In genomic region chr17:42999003-42999525, GRCh38 we compare ENCODE assay signal across 8 cellular contexts. TPM values are rescaled to one million over a fixed set of nuclear protein-coding genes. Genes with fewer than 3 reads are reported as not detected.
DNase-seq lines count a peak whose midpoint lies in the region; ATAC-seq, FAIRE-seq and TF ChIP-seq lines count a peak whose summit lies in the region.

No MANE protein-coding gene starts in this region.

- TF ChIP-seq CTCF in RWPE1 (conservative IDR thresholded peaks at IDR 0.05; ENCODE audit: low read depth) (no peak), esophagus muscularis mucosa (IDR thresholded peaks at IDR 0.05) (no peak), pancreas (IDR thresholded peaks at IDR 0.05) (no peak)

- no peaks in the 10 kb centered on the region for H3K9me3 ChIP-seq in CD8-positive, alpha-beta memory T cell (ENCODE audit: low read length)
- H3K9me3 ChIP-seq in esophagus muscularis mucosa (no peaks in the 10 kb centered on the region), pancreas (no peaks in the 10 kb centered on the region)

- H3K27ac Mint-ChIP-seq in CD8-positive, alpha-beta memory T cell, result peak overlapping the region; percentile 89 to 100 (median 99)

- intact Hi-C loops in esophagus muscularis mucosa (cut with DNase I), result no loop called here
- intact Hi-C loops in pancreas (cut with DNase I), result no loop called here

- peak overlapping the region; percentile 94 for H3K27ac ChIP-seq in CD8-positive, alpha-beta memory T cell (ENCODE audit: low read depth, low read length)
- peak overlapping the region; percentile 89 for H3K27ac ChIP-seq in RWPE1
- H3K27ac ChIP-seq in esophagus muscularis mucosa (replicated peaks in 1 of 4), result peak overlapping the region; percentile 87 to 94 (median 90)
- peak overlapping the region; percentile 86 to 91 (median 88) for H3K27ac ChIP-seq in pancreas

- peak overlapping the region; percentile 90 for H3K4me3 ChIP-seq in CD8-positive, alpha-beta memory T cell (ENCODE audit: low read length)
- H3K4me3 ChIP-seq in esophagus muscularis mucosa (peak overlapping the region; percentile 64 to 76 (median 75)), pancreas (peak overlapping the region; percentile 66 to 84 (median 78))

- no peak for TF ChIP-seq POLR2A in esophagus muscularis mucosa (IDR thresholded peaks at IDR 0.05; ENCODE audit: low read depth)

- ATAC-seq in pancreas (no peak), GM18907 (IDR thresholded peaks at IDR 0.05; ENCODE audit: unreplicated experiment) (no peak), HG02970 (IDR thresholded peaks at IDR 0.05; ENCODE audit: low FRiP score, unreplicated experiment) (no peak)

- H3K27me3 Mint-ChIP-seq in CD8-positive, alpha-beta memory T cell, result no peaks in the 10 kb centered on the region

- DNase-seq in CD8-positive, alpha-beta memory T cell, result no peak
- DNase-seq in RWPE1 (ENCODE audit: low spot score) (no peak), esophagus muscularis mucosa (ENCODE audit: extremely low spot score) (no peak), pancreas (peak in 1 of 6 donors; percentile 19), NCI-H2081 treated with DMSO at 0.1 percent for 48 hours (lab: John Stamatoyannopoulos, UW) (no peak), frontal cortex (ENCODE audit: low spot score in 2 of 2) (no peak)

- H3K9me3 Mint-ChIP-seq in CD8-positive, alpha-beta memory T cell, result no peaks in the 10 kb centered on the region

- peaks cover 18% of the 10 kb centered on the region for H3K36me3 ChIP-seq in CD8-positive, alpha-beta memory T cell (ENCODE audit: insufficient read depth, low read length)
- H3K36me3 ChIP-seq in esophagus muscularis mucosa, result peaks cover 35 to 58% (median 48%) of the 10 kb centered on the region in 4 donors
- peaks cover 0 to 35% (median 20%) of the 10 kb centered on the region in 3 donors for H3K36me3 ChIP-seq in pancreas

- H3K4me3 Mint-ChIP-seq in CD8-positive, alpha-beta memory T cell, result peak overlapping the region; percentile 79 to 97 (median 96)

- 17% methylated on average over 10 of the region's 10 CpGs for WGBS in esophagus muscularis mucosa
- WGBS in pancreas, 2 donors, result 5 to 10% methylated on average over 10 of the region's 10 CpGs

- FAIRE-seq in pancreas (lab: Jason Lieb, UNC) (no peak), frontal cortex (lab: Jason Lieb, UNC) (no peak)

- CTCF ChIA-PET in CD8-positive, alpha-beta memory T cell (lab: Charles Lee), result interaction anchor here (1.1 to 2.4 kb wide), 10 partner anchors 8 to 484 kb away, joined by 3 to 16 read pairs (median 8); partner anchors contain the start of genes BRCA1, DHX8, IFI35 and PTGES3L
- CTCF ChIA-PET in RWPE1 (lab: Yijun Ruan, JAX), result no interaction called here

- H3K36me3 Mint-ChIP-seq in CD8-positive, alpha-beta memory T cell, result peaks cover 3 to 57% (median 4%) of the 10 kb centered on the region in 3 donors

- TF ChIP-seq EP300 in esophagus muscularis mucosa (IDR thresholded peaks at IDR 0.05), result no peak

- H3K4me1 Mint-ChIP-seq in CD8-positive, alpha-beta memory T cell, result peaks cover 22 to 31% (median 29%) of the 10 kb centered on the region in 3 donors

- H3K27me3 ChIP-seq in CD8-positive, alpha-beta memory T cell (ENCODE audit: insufficient read depth, low read length, poor library complexity, severe bottlenecking), result no peaks in the 10 kb centered on the region
- no peaks in the 10 kb centered on the region for H3K27me3 ChIP-seq in esophagus muscularis mucosa
- H3K27me3 ChIP-seq in pancreas, result no peaks in the 10 kb centered on the region

- H3K4me1 ChIP-seq in CD8-positive, alpha-beta memory T cell (ENCODE audit: insufficient read depth, low read length), result peaks cover 22% of the 10 kb centered on the region
- H3K4me1 ChIP-seq in esophagus muscularis mucosa, result peaks cover 17 to 34% (median 30%) of the 10 kb centered on the region in 4 donors
- H3K4me1 ChIP-seq in pancreas, result peaks cover 11 to 18% (median 14%) of the 10 kb centered on the region in 3 donors

- POLR2A ChIA-PET in CD8-positive, alpha-beta memory T cell (lab: Charles Lee), result interaction anchor here (0.7 to 2.2 kb wide), 12 partner anchors 8 to 485 kb away, joined by 4 to 28 read pairs (median 7); partner anchors contain the start of genes DHX8, IFI35, NBR1 and RND2
- POLR2A ChIA-PET in RWPE1 (lab: Yijun Ruan, JAX; ENCODE audit: low non-redundant PET), result interaction anchor here (0.5 to 1.5 kb wide), 3 partner anchors 130 to 458 kb away, joined by 4 to 5 read pairs (median 4); partner anchors contain the start of gene PSME3

RNA-seq across cellular contexts. Expression of gene RPL27, which starts 0.8 kb away (rescaled TPM):
- 1,000 to 10,000 TPM; 1,412 to 1,428 TPM for total RNA-seq in CD8-positive, alpha-beta memory T cell
- polyA plus RNA-seq in CD8-positive, alpha-beta memory T cell, result 1,922 TPM
- total RNA-seq in esophagus muscularis mucosa (1,000 to 10,000 TPM; 1,126 to 2,755 (median 1,417) TPM), pancreas (100 to 1,000 TPM; 284 to 613 (median 489) TPM), frontal cortex (1,220 TPM)
- 1,000 to 10,000 TPM; 1,179 to 1,185 TPM for polyA plus RNA-seq in pancreas

RNA-seq across cellular contexts. Expression of gene IFI35, which starts 7.5 kb away (rescaled TPM):
- 10 to 100 TPM; 23.2 to 24.0 TPM for total RNA-seq in CD8-positive, alpha-beta memory T cell
- polyA plus RNA-seq in CD8-positive, alpha-beta memory T cell, result 73.2 TPM
- total RNA-seq in esophagus muscularis mucosa, result 10 to 100 TPM; 21.2 to 36.1 (median 28.8) TPM
- total RNA-seq in pancreas, result 10 to 100 TPM in 2 of 6 donors, 1 to 10 TPM in 4; 6.0 to 19.9 (median 7.7) TPM
- polyA plus RNA-seq in pancreas, result 10 to 100 TPM; 20.2 to 23.9 TPM
- 1.2 TPM for total RNA-seq in frontal cortex

RNA-seq across cellular contexts. Expression of gene RUNDC1, which starts 18.7 kb away (rescaled TPM):
- total RNA-seq in CD8-positive, alpha-beta memory T cell, result 10 to 100 TPM; 12.8 to 13.1 TPM
- polyA plus RNA-seq in CD8-positive, alpha-beta memory T cell, result 22.4 TPM
- total RNA-seq in esophagus muscularis mucosa (10 to 100 TPM; 13.3 to 19.1 (median 16.5) TPM), pancreas (10 to 100 TPM in 1 of 6 donors, 1 to 10 TPM in 5; 6.3 to 12.1 (median 7.9) TPM), frontal cortex (14.3 TPM)
- 1 to 10 TPM; 9.1 to 9.6 TPM for polyA plus RNA-seq in pancreas

RNA-seq across cellular contexts. Expression of gene PTGES3L, which starts 19.2 kb away (rescaled TPM):
- under 1 TPM; 0.37 to 0.55 TPM for total RNA-seq in CD8-positive, alpha-beta memory T cell
- not detected for polyA plus RNA-seq in CD8-positive, alpha-beta memory T cell
- total RNA-seq in esophagus muscularis mucosa, result 10 to 100 TPM in 3 of 4 donors, 1 to 10 TPM in 1; 7.8 to 18.3 (median 13.1) TPM
- total RNA-seq in pancreas, result under 1 TPM; 0.12 to 0.41 (median 0.23) TPM
- polyA plus RNA-seq in pancreas, result 1 to 10 TPM in 1 of 2 donors, under 1 TPM in 1; 0.53 to 1.0 TPM
- total RNA-seq in frontal cortex, result 2.9 TPM

RNA-seq across cellular contexts. Expression of gene VAT1, which starts 23.1 kb away (rescaled TPM):
- total RNA-seq in CD8-positive, alpha-beta memory T cell, result 10 to 100 TPM; 31.1 to 35.9 TPM
- polyA plus RNA-seq in CD8-positive, alpha-beta memory T cell, result 42.2 TPM
- total RNA-seq in esophagus muscularis mucosa, result 100 to 1,000 TPM; 106 to 190 (median 139) TPM
- total RNA-seq in pancreas, result 100 to 1,000 TPM in 1 of 6 donors, 10 to 100 TPM in 5; 65.8 to 132 (median 80.5) TPM
- polyA plus RNA-seq in pancreas, result 10 to 100 TPM; 47.9 to 51.8 TPM
- total RNA-seq in frontal cortex, result 77.9 TPM
